In genomic region chr3:52227117-52227516, GRCh38 we compare ENCODE assay signal across 15 cellular contexts.
DNase-seq lines count a peak whose midpoint lies in the region; ATAC-seq and TF ChIP-seq lines count a peak whose summit lies in the region.
"Had no signal": no experiment of that assay in that cellular context is flagged by ENCODE, and none has a peak within 500 bp of the region (broad histone marks: within the 10 kb centered on the region; RNA-seq: fewer than 3 reads in every experiment).

No MANE protein-coding gene starts in this region.

- peaks cover 94% of the 10 kb centered on the region for H3K4me1 ChIP-seq in BLaER1

- TF ChIP-seq CTCF in GM06990 (IDR thresholded peaks at IDR 0.05; ENCODE audit: insufficient read depth, low read length, poor library complexity, severe bottlenecking) (peak; percentile 11), RWPE1 (conservative IDR thresholded peaks at IDR 0.05; ENCODE audit: low read depth) (no peak), fibroblast of mammary gland (conservative IDR thresholded peaks at IDR 0.05; ENCODE audit: control insufficient read depth, insufficient read depth, low read depth, low read length) (peak; percentile 6)

- H3K27me3 ChIP-seq in BLaER1 (no peaks in the 10 kb centered on the region), GM06990 (replicated peaks; ENCODE audit: control insufficient read depth, insufficient read depth, low read length) (no peaks in the 10 kb centered on the region)
- H3K27me3 ChIP-seq: MG63 had no signal

- peaks cover 18% of the 10 kb centered on the region for H4K20me1 ChIP-seq in BLaER1

- CTCF ChIA-PET in RWPE1 (lab: Yijun Ruan, JAX), result no interaction called here

- peak overlapping the region; percentile 97 for H3K4me2 ChIP-seq in BLaER1

- peak overlapping the region; percentile 82 for H3K9ac ChIP-seq in BLaER1

- H3K9me3 ChIP-seq in BLaER1, result no peaks in the 10 kb centered on the region
- H3K9me3 ChIP-seq: MG63 had no signal

- ATAC-seq in GM18519 (IDR thresholded peaks at IDR 0.05; ENCODE audit: low FRiP score, unreplicated experiment), result no peak

- POLR2A ChIA-PET in RWPE1 (lab: Yijun Ruan, JAX; ENCODE audit: low non-redundant PET), result no interaction called here

- H3K36me3 ChIP-seq in BLaER1 (peaks cover 51% of the 10 kb centered on the region), GM06990 (ENCODE audit: control insufficient read depth, insufficient read depth, low read length) (peaks cover 38% of the 10 kb centered on the region)

- peak overlapping the region; percentile 96 for H3K27ac ChIP-seq in BLaER1
- H3K27ac ChIP-seq in RWPE1, result peak overlapping the region; percentile 31

- no peak for DNase-seq in GM06990 (ENCODE audit: extremely low read depth, insufficient read length)
- no peak for DNase-seq in RWPE1 (ENCODE audit: low spot score)
- no peak for DNase-seq in fibroblast of mammary gland (ENCODE audit: low read depth)
- DNase-seq in SIG-M5 (lab: John Stamatoyannopoulos, UW), result no peak
- DNase-seq in NCI-H446 (lab: John Stamatoyannopoulos, UW), result no peak
- DNase-seq in effector CD8-positive, alpha-beta T cell (lab: John Stamatoyannopoulos, UW), result no peak
- DNase-seq: activated CD4-positive, CD25-positive, alpha-beta regulatory T cell treated with anti-CD3 and anti-CD28 coated beads, Interleukin-2, amount 50 U/mL, for 72 hours; C1 segment of cervical spinal cord; glutamatergic neuron; MG63; OCI-M1; stimulated activated CD4-positive, alpha-beta T cell treated with anti-CD3 and anti-CD28 coated beads, Interleukin-4, amount 100 ng/mL, for 24 hours; stimulated activated naive CD4-positive, alpha-beta T cell treated with Interleukin-2 at 50 U/mL for 16 hours had no signal

- H3K4me3 ChIP-seq in BLaER1, result no peak overlapping the region
- no peak overlapping the region for H3K4me3 ChIP-seq in GM06990 (replicated peaks; ENCODE audit: low read depth, low read length)
- H3K4me3 ChIP-seq in fibroblast of mammary gland (ENCODE audit: control insufficient read depth, low read depth, low read length), result no peak overlapping the region
- H3K4me3 ChIP-seq: MG63 had no signal
